Comparison of ENCODE assay signal across 22 cellular contexts in genomic region chr1:221206076-221206475, GRCh38.
"Had no signal": no experiment of that assay in that cellular context is flagged by ENCODE, and none has a peak within 500 bp of the region (broad histone marks: within the 10 kb centered on the region; RNA-seq: fewer than 3 reads in every experiment).

No MANE protein-coding gene starts in this region.

- H3K9me3 ChIP-seq: SK-N-SH had no signal

- H3K27ac ChIP-seq: KMS-11 had no signal

- ATAC-seq: HepG2, K562 had no signal

- H3K4me3 ChIP-seq: K562 had no signal

- DNase-seq: Kasumi-1, MV-4-11, NCI-H1048, NCI-H1105, NCI-H1417, NCI-H1436 treated with DMSO at 0.1 percent for 48 hours, NCI-H1694, NCI-H187 treated with DMSO at 0.1 percent for 48 hours, NCI-H2029 treated with DMSO at 0.1 percent for 48 hours, NCI-H2171 treated with DMSO at 0.1 percent for 48 hours, NCI-H345, NCI-H510A, NCI-H524 treated with DMSO at 0.1 percent for 48 hours, NCI-H69, NCI-H774, RPMI8226, SHP77, SK-N-SH, SW 1271 had no signal
